1 cellular context compared by ENCODE assay signal in the genomic region with DNA sequence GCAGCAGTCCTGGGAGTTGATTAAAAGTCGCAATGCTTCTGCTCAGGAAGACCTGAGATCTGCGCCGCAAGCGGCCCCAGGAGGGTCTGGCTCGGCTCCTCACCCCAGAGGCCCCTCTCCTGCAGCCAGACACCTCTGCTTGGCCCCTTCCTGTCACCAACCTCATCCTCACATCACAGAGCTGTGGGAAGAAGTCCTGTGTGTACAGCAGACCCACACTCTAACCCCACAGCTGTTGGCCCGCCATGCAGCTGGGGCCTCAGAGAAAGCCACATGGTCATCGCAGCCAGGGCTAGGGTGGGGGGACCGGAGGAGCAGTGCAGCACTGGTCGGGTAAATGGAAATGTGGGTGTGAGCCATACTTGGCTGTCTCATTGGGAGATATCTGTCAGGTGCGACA.
TF ChIP-seq lines count a peak whose summit lies in the region.

No MANE protein-coding gene starts in this region.

TF ChIP-seq in HepG2, 621 proteins besides CTCF, POLR2A, EP300 and RAD21:
- TF ChIP-seq ELF4 (CRISPR knock-in tag; IDR thresholded peaks at IDR 0.05; ENCODE audit: borderline replicate concordance) (no peak), NFKB2 (CRISPR knock-in tag; IDR thresholded peaks at IDR 0.05; ENCODE audit: borderline replicate concordance) (no peak; the same call in 1 of the 2 replicates), BORCS8-MEF2B (CRISPR knock-in tag; IDR thresholded peaks at IDR 0.05) (no peak), ZNF605 (CRISPR knock-in tag; IDR thresholded peaks at IDR 0.05) (no peak)
